ENCODE assay signal across 8 cellular contexts in the genomic region with DNA sequence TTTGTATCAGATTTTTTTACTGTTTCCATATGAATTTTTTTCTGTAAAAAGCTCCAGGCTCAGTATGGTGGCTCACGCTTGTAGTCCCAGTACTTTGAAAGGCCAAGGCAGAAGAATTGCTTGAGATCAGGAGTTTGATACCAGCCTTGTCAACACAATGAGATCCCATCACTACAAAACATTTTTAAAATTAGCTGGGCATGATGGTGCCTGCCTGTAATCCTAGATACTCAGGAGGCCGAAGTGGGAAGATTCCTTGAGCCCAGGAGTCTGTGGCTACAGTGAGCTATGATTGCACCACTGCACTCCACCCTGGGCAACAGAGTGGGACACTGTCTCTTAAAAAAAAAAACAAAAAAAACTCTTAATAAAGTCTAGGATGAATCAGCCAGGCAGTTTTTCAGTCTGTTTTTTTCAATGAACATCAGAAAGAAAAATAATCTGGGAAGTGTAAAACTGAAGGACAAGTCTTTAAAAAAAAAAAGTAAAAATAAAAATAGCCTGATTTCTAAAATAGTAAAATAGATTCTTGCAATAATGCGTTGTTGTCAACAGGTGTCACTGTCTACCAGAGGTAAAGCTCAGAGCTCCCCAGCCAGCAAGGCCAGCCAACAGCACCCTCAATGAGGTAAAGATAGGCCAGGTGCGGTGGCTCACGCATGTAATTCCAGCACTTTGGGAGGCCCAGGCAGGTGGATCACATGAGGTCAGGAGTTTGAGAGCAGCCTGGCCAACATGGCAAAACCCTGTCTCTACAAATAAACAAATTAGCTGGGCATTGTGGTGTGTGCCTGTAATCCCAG. TPM values are rescaled to one million over a fixed set of nuclear protein-coding genes. Genes with fewer than 3 reads are reported as not detected.
DNase-seq lines count a peak whose midpoint lies in the region.

No MANE protein-coding gene starts in this region.

- peak; percentile 15 for DNase-seq in NCI-H1436 (lab: John Stamatoyannopoulos, UW)
- DNase-seq in NCI-H1436 treated with DMSO at 0.1 percent for 48 hours (lab: John Stamatoyannopoulos, UW) = no peak
- DNase-seq in HT1080 (ENCODE audit: low read depth) = peak; percentile 52
- DNase-seq in SHP77 (lab: John Stamatoyannopoulos, UW) = peak; percentile 60 to 70
- DNase-seq in activated gamma-delta T cell treated with anti-CD3 and anti-CD28 coated beads, Interleukin-2, amount 50 U/mL, for 16 hours (ENCODE audit: low read depth) = peak; percentile 17
- peak; percentile 61 for DNase-seq in glomerular visceral epithelial cell (ENCODE audit: extremely low spot score)
- DNase-seq in renal cortical epithelial cell (ENCODE audit: low read depth) = peak; percentile 53
- no peak for DNase-seq in GM19240 (ENCODE audit: insufficient read length, low spot score)

RNA-seq across cellular contexts. Expression of gene ATG5, which starts 9.3 kb away (rescaled TPM):
- total RNA-seq in HT1080 (2014; rRNA removed; shearing (Covaris generic)) = 39.7 and 44.9 TPM in 2 replicates
- 34.5 and 36.8 TPM in 2 replicates for polyA plus RNA-seq in HT1080 (2015; cell fraction: cytosol; rRNA removed)
- 20.8 and 27.9 TPM in 2 replicates for polyA plus RNA-seq in HT1080 (2015; cell fraction: nucleus; rRNA removed)
- 64.8 and 76.5 TPM in 2 replicates for total RNA-seq in renal cortical epithelial cell

RNA-seq across cellular contexts. Expression of gene CRYBG1, which starts 25.7 kb away (rescaled TPM):
- 20.4 and 25.4 TPM in 2 replicates for total RNA-seq in HT1080 (2014; rRNA removed; shearing (Covaris generic))
- polyA plus RNA-seq in HT1080 (2015; cell fraction: cytosol; rRNA removed) = 9.7 and 10.9 TPM in 2 replicates
- polyA plus RNA-seq in HT1080 (2015; cell fraction: nucleus; rRNA removed) = 29.8 and 32.1 TPM in 2 replicates
- total RNA-seq in renal cortical epithelial cell = 13.9 and 16.3 TPM in 2 replicates

Comparison
In these comparisons a context has a peak if more than half of its experiments do, and no peak if none do; other contexts are left out.
1. DNase-seq: peak in NCI-H1436 (single experiment), HT1080 (single experiment), SHP77 (2 of 2), activated gamma-delta T cell treated with anti-CD3 and anti-CD28 coated beads, Interleukin-2, amount 50 U/mL, for 16 hours (single experiment), glomerular visceral epithelial cell (single experiment) and renal cortical epithelial cell (single experiment); none in NCI-H1436 treated with DMSO at 0.1 percent for 48 hours (single experiment) and GM19240 (single experiment).